ENCODE assay signal across 1 cellular context in genomic region chr11:57523419-57523818, GRCh38.
TF ChIP-seq lines count a peak whose summit lies in the region.

No MANE protein-coding gene starts in this region.

TF ChIP-seq in H1, 55 proteins besides CTCF, POLR2A, EP300 and RAD21:
- TF ChIP-seq KDM1A (IDR thresholded peaks at IDR 0.05; ENCODE audit: borderline replicate concordance, low read length) = peak; percentile 32; the same call in 1 of the 2 replicates
- TF ChIP-seq, protein P1, sequence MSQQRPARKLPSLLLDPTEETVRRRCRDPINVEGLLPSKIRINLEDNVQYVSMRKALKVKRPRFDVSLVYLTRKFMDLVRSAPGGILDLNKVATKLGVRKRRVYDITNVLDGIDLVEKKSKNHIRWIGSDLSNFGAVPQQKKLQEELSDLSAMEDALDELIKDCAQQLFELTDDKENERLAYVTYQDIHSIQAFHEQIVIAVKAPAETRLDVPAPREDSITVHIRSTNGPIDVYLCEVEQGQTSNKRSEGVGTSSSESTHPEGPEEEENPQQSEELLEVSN (IDR thresholded peaks at IDR 0.05) = no peak
